2 cellular contexts compared by ENCODE assay signal in the genomic region with DNA sequence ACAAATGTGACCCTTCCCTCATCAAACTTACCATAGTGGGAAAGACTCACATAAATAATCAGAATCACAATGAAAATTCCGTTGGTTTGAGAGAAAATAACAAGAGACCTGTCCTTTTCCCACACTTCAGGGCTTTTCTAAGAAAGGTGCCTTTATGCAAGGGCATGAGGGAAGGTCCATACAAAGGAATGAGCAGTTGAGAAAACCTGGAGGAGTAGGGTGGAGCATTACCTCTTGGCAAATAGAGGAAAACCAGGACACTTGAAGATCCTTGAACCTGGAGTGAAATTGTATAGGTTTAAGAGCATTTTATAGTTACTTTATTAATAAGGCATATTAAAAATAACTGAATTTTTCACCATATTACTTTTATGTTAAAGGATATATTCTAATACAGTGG.
TF ChIP-seq lines count a peak whose summit lies in the region.

No MANE protein-coding gene starts in this region.

TF ChIP-seq in GM23338, 12 proteins besides CTCF, POLR2A, EP300 and RAD21 (continues in another document):
- no peak for TF ChIP-seq POLR2AphosphoS5 (IDR thresholded peaks at IDR 0.05; ENCODE audit: low read depth)
- no peak for TF ChIP-seq JUNB (IDR thresholded peaks at IDR 0.05; ENCODE audit: unreplicated experiment)
- no peak for TF ChIP-seq ZNF331 (CRISPR knock-in tag; IDR thresholded peaks at IDR 0.05; ENCODE audit: low read depth)
- TF ChIP-seq STAT1 (IDR thresholded peaks at IDR 0.05; ENCODE audit: unreplicated experiment) = no peak
- TF ChIP-seq, protein P1, sequence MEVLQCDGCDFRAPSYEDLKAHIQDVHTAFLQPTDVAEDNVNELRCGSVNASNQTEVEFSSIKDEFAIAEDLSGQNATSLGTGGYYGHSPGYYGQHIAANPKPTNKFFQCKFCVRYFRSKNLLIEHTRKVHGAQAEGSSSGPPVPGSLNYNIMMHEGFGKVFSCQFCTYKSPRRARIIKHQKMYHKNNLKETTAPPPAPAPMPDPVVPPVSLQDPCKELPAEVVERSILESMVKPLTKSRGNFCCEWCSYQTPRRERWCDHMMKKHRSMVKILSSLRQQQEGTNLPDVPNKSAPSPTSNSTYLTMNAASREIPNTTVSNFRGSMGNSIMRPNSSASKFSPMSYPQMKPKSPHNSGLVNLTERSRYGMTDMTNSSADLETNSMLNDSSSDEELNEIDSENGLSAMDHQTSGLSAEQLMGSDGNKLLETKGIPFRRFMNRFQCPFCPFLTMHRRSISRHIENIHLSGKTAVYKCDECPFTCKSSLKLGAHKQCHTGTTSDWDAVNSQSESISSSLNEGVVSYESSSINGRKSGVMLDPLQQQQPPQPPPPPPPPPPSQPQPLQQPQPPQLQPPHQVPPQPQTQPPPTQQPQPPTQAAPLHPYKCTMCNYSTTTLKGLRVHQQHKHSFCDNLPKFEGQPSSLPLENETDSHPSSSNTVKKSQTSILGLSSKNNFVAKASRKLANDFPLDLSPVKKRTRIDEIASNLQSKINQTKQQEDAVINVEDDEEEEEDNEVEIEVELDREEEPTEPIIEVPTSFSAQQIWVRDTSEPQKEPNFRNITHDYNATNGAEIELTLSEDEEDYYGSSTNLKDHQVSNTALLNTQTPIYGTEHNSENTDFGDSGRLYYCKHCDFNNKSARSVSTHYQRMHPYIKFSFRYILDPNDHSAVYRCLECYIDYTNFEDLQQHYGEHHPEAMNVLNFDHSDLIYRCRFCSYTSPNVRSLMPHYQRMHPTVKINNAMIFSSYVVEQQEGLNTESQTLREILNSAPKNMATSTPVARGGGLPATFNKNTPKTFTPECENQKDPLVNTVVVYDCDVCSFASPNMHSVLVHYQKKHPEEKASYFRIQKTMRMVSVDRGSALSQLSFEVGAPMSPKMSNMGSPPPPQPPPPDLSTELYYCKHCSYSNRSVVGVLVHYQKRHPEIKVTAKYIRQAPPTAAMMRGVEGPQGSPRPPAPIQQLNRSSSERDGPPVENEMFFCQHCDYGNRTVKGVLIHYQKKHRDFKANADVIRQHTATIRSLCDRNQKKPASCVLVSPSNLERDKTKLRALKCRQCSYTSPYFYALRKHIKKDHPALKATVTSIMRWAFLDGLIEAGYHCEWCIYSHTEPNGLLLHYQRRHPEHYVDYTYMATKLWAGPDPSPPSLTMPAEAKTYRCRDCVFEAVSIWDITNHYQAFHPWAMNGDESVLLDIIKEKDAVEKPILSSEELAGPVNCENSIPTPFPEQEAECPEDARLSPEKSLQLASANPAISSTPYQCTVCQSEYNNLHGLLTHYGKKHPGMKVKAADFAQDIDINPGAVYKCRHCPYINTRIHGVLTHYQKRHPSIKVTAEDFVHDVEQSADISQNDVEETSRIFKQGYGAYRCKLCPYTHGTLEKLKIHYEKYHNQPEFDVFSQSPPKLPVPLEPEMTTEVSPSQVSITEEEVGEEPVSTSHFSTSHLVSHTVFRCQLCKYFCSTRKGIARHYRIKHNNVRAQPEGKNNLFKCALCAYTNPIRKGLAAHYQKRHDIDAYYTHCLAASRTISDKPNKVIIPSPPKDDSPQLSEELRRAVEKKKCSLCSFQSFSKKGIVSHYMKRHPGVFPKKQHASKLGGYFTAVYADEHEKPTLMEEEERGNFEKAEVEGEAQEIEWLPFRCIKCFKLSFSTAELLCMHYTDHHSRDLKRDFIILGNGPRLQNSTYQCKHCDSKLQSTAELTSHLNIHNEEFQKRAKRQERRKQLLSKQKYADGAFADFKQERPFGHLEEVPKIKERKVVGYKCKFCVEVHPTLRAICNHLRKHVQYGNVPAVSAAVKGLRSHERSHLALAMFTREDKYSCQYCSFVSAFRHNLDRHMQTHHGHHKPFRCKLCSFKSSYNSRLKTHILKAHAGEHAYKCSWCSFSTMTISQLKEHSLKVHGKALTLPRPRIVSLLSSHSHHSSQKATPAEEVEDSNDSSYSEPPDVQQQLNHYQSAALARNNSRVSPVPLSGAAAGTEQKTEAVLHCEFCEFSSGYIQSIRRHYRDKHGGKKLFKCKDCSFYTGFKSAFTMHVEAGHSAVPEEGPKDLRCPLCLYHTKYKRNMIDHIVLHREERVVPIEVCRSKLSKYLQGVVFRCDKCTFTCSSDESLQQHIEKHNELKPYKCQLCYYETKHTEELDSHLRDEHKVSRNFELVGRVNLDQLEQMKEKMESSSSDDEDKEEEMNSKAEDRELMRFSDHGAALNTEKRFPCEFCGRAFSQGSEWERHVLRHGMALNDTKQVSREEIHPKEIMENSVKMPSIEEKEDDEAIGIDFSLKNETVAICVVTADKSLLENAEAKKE (CRISPR knock-in tag; IDR thresholded peaks at IDR 0.05) = no peak
- no peak for TF ChIP-seq NANOG (IDR thresholded peaks at IDR 0.05; ENCODE audit: borderline replicate concordance)
- TF ChIP-seq, protein P2, sequence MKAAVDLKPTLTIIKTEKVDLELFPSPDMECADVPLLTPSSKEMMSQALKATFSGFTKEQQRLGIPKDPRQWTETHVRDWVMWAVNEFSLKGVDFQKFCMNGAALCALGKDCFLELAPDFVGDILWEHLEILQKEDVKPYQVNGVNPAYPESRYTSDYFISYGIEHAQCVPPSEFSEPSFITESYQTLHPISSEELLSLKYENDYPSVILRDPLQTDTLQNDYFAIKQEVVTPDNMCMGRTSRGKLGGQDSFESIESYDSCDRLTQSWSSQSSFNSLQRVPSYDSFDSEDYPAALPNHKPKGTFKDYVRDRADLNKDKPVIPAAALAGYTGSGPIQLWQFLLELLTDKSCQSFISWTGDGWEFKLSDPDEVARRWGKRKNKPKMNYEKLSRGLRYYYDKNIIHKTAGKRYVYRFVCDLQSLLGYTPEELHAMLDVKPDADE (IDR thresholded peaks at IDR 0.05) = no peak
- no peak for TF ChIP-seq REST (IDR thresholded peaks at IDR 0.05; ENCODE audit: unreplicated experiment)
- TF ChIP-seq EZH2phosphoT487 (IDR thresholded peaks at IDR 0.05; ENCODE audit: unreplicated experiment) = no peak
- no peak for TF ChIP-seq ZNF114 (CRISPR knock-in tag; IDR thresholded peaks at IDR 0.05)

TF ChIP-seq in H1, 55 proteins besides CTCF, POLR2A, EP300 and RAD21:
- TF ChIP-seq CBX5 (IDR thresholded peaks at IDR 0.05; ENCODE audit: low read depth, low read length) = no peak
- no peak for TF ChIP-seq MAFK (IDR thresholded peaks at IDR 0.05; ENCODE audit: low read depth, low read length)
- no peak for TF ChIP-seq GTF2F1 (IDR thresholded peaks at IDR 0.05; ENCODE audit: borderline replicate concordance, low read depth, low read length)
- TF ChIP-seq ZNF274 (IDR thresholded peaks at IDR 0.05; ENCODE audit: borderline replicate concordance, extremely low read depth, low read length) = no peak
- no peak for TF ChIP-seq BCL11A (IDR thresholded peaks at IDR 0.05; ENCODE audit: low read depth in 2 of 2, low read length in 2 of 2)
- peak; percentile 96 for TF ChIP-seq SP1 (IDR thresholded peaks at IDR 0.05; ENCODE audit: low read depth, low read length)
